In genomic region chr15:75591655-75592364, GRCh38 we compare ENCODE assay signal across 1 cellular context.
TF ChIP-seq lines count a peak whose summit lies in the region.

No MANE protein-coding gene starts in this region.

TF ChIP-seq in K562, 482 proteins besides CTCF, POLR2A, EP300 and RAD21 (continues in another document):
- TF ChIP-seq MEIS2 (IDR thresholded peaks at IDR 0.05; ENCODE audit: partially characterized antibody) (no peak), ARID1B (IDR thresholded peaks at IDR 0.05) (peak; percentile 77), CBFA2T2 (conservative IDR thresholded peaks at IDR 0.05) (peak; percentile 77), MYBL2 (IDR thresholded peaks at IDR 0.05; ENCODE audit: low read depth) (no peak), MYBL2 (CRISPR knock-in tag; IDR thresholded peaks at IDR 0.05; ENCODE audit: borderline replicate concordance) (no peak), PCBP1 (IDR thresholded peaks at IDR 0.05; ENCODE audit: low read depth, low read length, poor library complexity, severe bottlenecking) (no peak), SIN3A (IDR thresholded peaks at IDR 0.05; ENCODE audit: borderline replicate concordance in 2 of 2, control insufficient read depth in 1 of 2, low read depth in 2 of 2, low read length in 2 of 2) (no peak), ZNF740 (CRISPR knock-in tag; IDR thresholded peaks at IDR 0.05) (no peak), ZNF740 (tag; IDR thresholded peaks at IDR 0.05) (no peak), YY1 (IDR thresholded peaks at IDR 0.05; ENCODE audit: borderline replicate concordance in 1 of 3, control insufficient read depth in 1 of 3, extremely low read depth in 1 of 3, insufficient read depth in 3 of 3, insufficient read length in 1 of 3, insufficient replicate concordance in 2 of 3, low read depth in 1 of 3, low read length in 2 of 3) (no peak), ZBTB17 (CRISPR knock-in tag; IDR thresholded peaks at IDR 0.05) (no peak), MYNN (IDR thresholded peaks at IDR 0.05) (no peak), MYNN (CRISPR knock-in tag; IDR thresholded peaks at IDR 0.05) (no peak), ZNF586 (CRISPR knock-in tag; conservative IDR thresholded peaks at IDR 0.05) (no peak), PKNOX1 (IDR thresholded peaks at IDR 0.05) (no peak), MAFF (IDR thresholded peaks at IDR 0.05; ENCODE audit: low read length) (no peak), RBM15 (IDR thresholded peaks at IDR 0.05; ENCODE audit: insufficient read depth, low read length) (no peak), BACH1 (tag; IDR thresholded peaks at IDR 0.05) (no peak), NFATC3 (IDR thresholded peaks at IDR 0.05) (no peak), RBM14 (IDR thresholded peaks at IDR 0.05; ENCODE audit: borderline replicate concordance, insufficient read depth, low read depth, low read length) (no peak), CHD7 (IDR thresholded peaks at IDR 0.05; ENCODE audit: low read depth, low read length) (no peak), TARDBP (IDR thresholded peaks at IDR 0.05) (no peak), ATF4 (CRISPR knock-in tag; IDR thresholded peaks at IDR 0.05) (no peak), ZNF408 (CRISPR knock-in tag; IDR thresholded peaks at IDR 0.05; ENCODE audit: low read depth) (no peak), PPARD (CRISPR knock-in tag; IDR thresholded peaks at IDR 0.05) (no peak), IRF2 (CRISPR knock-in tag; IDR thresholded peaks at IDR 0.05) (no peak), SNRNP70 (optimal IDR thresholded peaks at IDR 0.05; ENCODE audit: low read depth, low read length) (no peak), ZHX1 (conservative IDR thresholded peaks at IDR 0.05; ENCODE audit: low read length) (no peak), FOXM1 (IDR thresholded peaks at IDR 0.05; ENCODE audit: low read depth) (no peak), FOXM1 (CRISPR knock-in tag; IDR thresholded peaks at IDR 0.05; ENCODE audit: low read depth) (no peak), LARP7 (IDR thresholded peaks at IDR 0.05) (no peak), ZNF41 (CRISPR knock-in tag; conservative IDR thresholded peaks at IDR 0.05) (no peak), PRDM10 (IDR thresholded peaks at IDR 0.05; ENCODE audit: partially characterized antibody) (no peak), NONO (IDR thresholded peaks at IDR 0.05; ENCODE audit: low read depth in 2 of 2, low read length in 1 of 2) (no peak), NR2C1 (IDR thresholded peaks at IDR 0.05) (peak; percentile 63), NR2C1 (tag; IDR thresholded peaks at IDR 0.05) (peak; percentile 64), FOXK1 (CRISPR knock-in tag; IDR thresholded peaks at IDR 0.05; ENCODE audit: borderline replicate concordance) (no peak), SRSF3 (IDR thresholded peaks at IDR 0.05; ENCODE audit: insufficient read depth, low read length) (no peak), NFIC (IDR thresholded peaks at IDR 0.05) (peak; percentile 15; the same call in 1 of the 2 replicates), GATAD2A (IDR thresholded peaks at IDR 0.05) (no peak), NR0B1 (IDR thresholded peaks at IDR 0.05; ENCODE audit: partially characterized antibody) (no peak), ESRRA (IDR thresholded peaks at IDR 0.05; ENCODE audit: borderline replicate concordance, low read depth) (peak; percentile 83)
